Comparison of ENCODE assay signal across 8 cellular contexts in the genomic region with DNA sequence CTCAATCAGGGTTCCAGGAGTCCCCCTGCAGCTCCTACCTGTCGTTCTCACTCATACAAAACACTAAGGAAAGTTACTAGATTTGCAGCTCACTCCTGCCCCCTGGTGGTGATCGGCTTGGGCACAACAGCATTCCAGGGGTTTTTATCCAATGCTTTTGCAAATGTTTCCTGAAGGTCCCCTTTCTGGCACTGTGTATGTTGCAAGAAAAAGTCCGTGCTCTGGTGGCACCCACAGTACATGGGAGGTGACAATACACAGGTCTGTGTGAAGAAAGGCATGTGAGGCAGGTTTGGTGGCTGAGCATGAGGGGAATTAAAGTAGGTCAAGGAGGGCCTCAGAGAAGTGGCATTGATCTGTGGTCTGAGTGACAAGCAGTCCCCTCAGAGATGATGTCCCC. TPM values are rescaled to one million over a fixed set of nuclear protein-coding genes. Genes with fewer than 3 reads are reported as not detected.
DNase-seq lines count a peak whose midpoint lies in the region; ATAC-seq, FAIRE-seq and TF ChIP-seq lines count a peak whose summit lies in the region.

No MANE protein-coding gene starts in this region.

- H3K4me3 ChIP-seq in bronchial epithelial cell (ENCODE audit: low read depth, low read length), result no peak overlapping the region
- no peak overlapping the region for H3K4me3 ChIP-seq in kidney (ENCODE audit: low read length in 2 of 2)

- no peak overlapping the region for H3K9ac ChIP-seq in kidney (ENCODE audit: low read length in 2 of 2)

- H3K4me1 Mint-ChIP-seq in WTC11, result peaks cover 5% of the 10 kb centered on the region; the same call in 1 of the 2 replicates

- no peaks in the 10 kb centered on the region for H3K9me3 Mint-ChIP-seq in WTC11

- H3K36me3 ChIP-seq in bronchial epithelial cell (ENCODE audit: control insufficient read depth, insufficient read depth, low read length) (peaks cover 9% of the 10 kb centered on the region), kidney (ENCODE audit: control insufficient read depth in 1 of 2, insufficient read depth in 2 of 2, low read length in 2 of 2) (peaks cover 4 to 6% of the 10 kb centered on the region in 2 donors)

- no peak overlapping the region for H3K27ac Mint-ChIP-seq in WTC11

- FAIRE-seq in bronchial epithelial cell (lab: Jason Lieb, UNC) (peak; percentile 7), kidney (lab: Jason Lieb, UNC) (peak; percentile 35)

- in situ Hi-C loops in GM18951 (cut with MboI; ENCODE audit: low sequenced_read_pairs, unreplicated experiment), result loop anchor here (25.0 kb wide), 1 partner anchor 452 kb away; a partner anchor contains a TSS

- peak; percentile 90 for TF ChIP-seq CTCF in WTC11 (IDR thresholded peaks at IDR 0.05)
- TF ChIP-seq CTCF in bronchial epithelial cell (IDR thresholded peaks at IDR 0.05; ENCODE audit: insufficient read depth, low read length, severe bottlenecking), result peak; percentile 87
- peak; percentile 92 for TF ChIP-seq CTCF in kidney (IDR thresholded peaks at IDR 0.05; ENCODE audit: borderline replicate concordance, extremely low read depth, insufficient read depth)

- no peak overlapping the region for H3K4me3 Mint-ChIP-seq in WTC11

- H3K27ac ChIP-seq in kidney (ENCODE audit: low read depth in 2 of 2, low read length in 2 of 2), result no peak overlapping the region

- intact Hi-C loops in kidney (cut with DNase I), result no loop called here

- peaks cover 3% of the 10 kb centered on the region; the same call in 1 of the 2 replicates for H3K27me3 Mint-ChIP-seq in WTC11 (ENCODE audit: low read depth)

- peaks cover 19% of the 10 kb centered on the region for H3K36me3 Mint-ChIP-seq in WTC11

- H3K4me1 ChIP-seq in kidney (ENCODE audit: control insufficient read depth in 1 of 2, insufficient read depth in 1 of 2, low read depth in 1 of 2, low read length in 2 of 2), result no peaks in the 10 kb centered on the region

- peak; percentile 84 for DNase-seq in A172 (ENCODE audit: low spot score)
- peak; percentile 46 for DNase-seq in NCI-H2227 treated with DMSO at 0.1 percent for 48 hours (lab: John Stamatoyannopoulos, UW)
- peak; percentile 96 for DNase-seq in WTC11 (ENCODE audit: low spot score)
- peak; percentile 65 for DNase-seq in bronchial epithelial cell (ENCODE audit: low read depth)
- DNase-seq in kidney, result peak; percentile 91
- DNase-seq in stimulated activated CD4-positive, alpha-beta T cell treated with anti-CD3 and anti-CD28 coated beads, Interleukin-2, amount 100 ng/mL, for 4 hours (ENCODE audit: low read depth), result peak; percentile 66

- POLR2A ChIA-PET in WTC11 (lab: Charles Lee), result interaction anchor here (0.7 to 1.2 kb wide), 4 partner anchors 9 to 120 kb away, joined by 3 to 7 read pairs (median 4); a partner anchor contains a TSS

- H3K27me3 ChIP-seq in bronchial epithelial cell (ENCODE audit: control insufficient read depth, insufficient read depth, low read length), result no peaks in the 10 kb centered on the region

- ATAC-seq in WTC11 (peak; percentile 73), GM19023 (IDR thresholded peaks at IDR 0.05; ENCODE audit: unreplicated experiment) (no peak)

- peak; percentile 13 for TF ChIP-seq POLR2A in GM18951 (IDR thresholded peaks at IDR 0.05; ENCODE audit: extremely low read depth, insufficient read depth, insufficient read length)

- CTCF ChIA-PET in WTC11 (lab: Charles Lee), result interaction anchor here (0.6 to 7.0 kb wide), 55 partner anchors 8 to 283 kb away, joined by 3 to 163 read pairs (median 4); a partner anchor contains a TSS

- no peaks in the 10 kb centered on the region for H3K9me3 ChIP-seq in kidney (ENCODE audit: control insufficient read depth in 1 of 2, low read length in 2 of 2)

TF ChIP-seq in WTC11, 78 proteins besides CTCF, POLR2A, EP300 and RAD21 (continues in another document):
- TF ChIP-seq ZNF263 (CRISPR knock-in tag; IDR thresholded peaks at IDR 0.05; ENCODE audit: low read depth) (no peak), TEAD1 (CRISPR knock-in tag; IDR thresholded peaks at IDR 0.05) (peak; percentile 78; the same call in 1 of the 2 replicates), NFYB (CRISPR knock-in tag; conservative IDR thresholded peaks at IDR 0.05; ENCODE audit: low read depth) (no peak), HMGA2 (CRISPR knock-in tag; IDR thresholded peaks at IDR 0.05) (no peak), GTF2I (CRISPR knock-in tag; conservative IDR thresholded peaks at IDR 0.05) (no peak), PRRX2 (CRISPR knock-in tag; IDR thresholded peaks at IDR 0.05) (no peak), FOXK1 (CRISPR knock-in tag; IDR thresholded peaks at IDR 0.05) (no peak), GABPB1 (CRISPR knock-in tag; IDR thresholded peaks at IDR 0.05) (no peak)
- TF ChIP-seq, protein P1, sequence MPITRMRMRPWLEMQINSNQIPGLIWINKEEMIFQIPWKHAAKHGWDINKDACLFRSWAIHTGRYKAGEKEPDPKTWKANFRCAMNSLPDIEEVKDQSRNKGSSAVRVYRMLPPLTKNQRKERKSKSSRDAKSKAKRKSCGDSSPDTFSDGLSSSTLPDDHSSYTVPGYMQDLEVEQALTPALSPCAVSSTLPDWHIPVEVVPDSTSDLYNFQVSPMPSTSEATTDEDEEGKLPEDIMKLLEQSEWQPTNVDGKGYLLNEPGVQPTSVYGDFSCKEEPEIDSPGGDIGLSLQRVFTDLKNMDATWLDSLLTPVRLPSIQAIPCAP (CRISPR knock-in tag; IDR thresholded peaks at IDR 0.05), result no peak
- TF ChIP-seq, protein P2, sequence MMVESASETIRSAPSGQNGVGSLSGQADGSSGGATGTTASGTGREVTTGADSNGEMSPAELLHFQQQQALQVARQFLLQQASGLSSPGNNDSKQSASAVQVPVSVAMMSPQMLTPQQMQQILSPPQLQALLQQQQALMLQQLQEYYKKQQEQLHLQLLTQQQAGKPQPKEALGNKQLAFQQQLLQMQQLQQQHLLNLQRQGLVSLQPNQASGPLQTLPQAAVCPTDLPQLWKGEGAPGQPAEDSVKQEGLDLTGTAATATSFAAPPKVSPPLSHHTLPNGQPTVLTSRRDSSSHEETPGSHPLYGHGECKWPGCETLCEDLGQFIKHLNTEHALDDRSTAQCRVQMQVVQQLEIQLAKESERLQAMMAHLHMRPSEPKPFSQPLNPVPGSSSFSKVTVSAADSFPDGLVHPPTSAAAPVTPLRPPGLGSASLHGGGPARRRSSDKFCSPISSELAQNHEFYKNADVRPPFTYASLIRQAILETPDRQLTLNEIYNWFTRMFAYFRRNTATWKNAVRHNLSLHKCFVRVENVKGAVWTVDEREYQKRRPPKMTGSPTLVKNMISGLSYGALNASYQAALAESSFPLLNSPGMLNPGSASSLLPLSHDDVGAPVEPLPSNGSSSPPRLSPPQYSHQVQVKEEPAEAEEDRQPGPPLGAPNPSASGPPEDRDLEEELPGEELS (CRISPR knock-in tag; IDR thresholded peaks at IDR 0.05), result no peak
- TF ChIP-seq, protein P3, sequence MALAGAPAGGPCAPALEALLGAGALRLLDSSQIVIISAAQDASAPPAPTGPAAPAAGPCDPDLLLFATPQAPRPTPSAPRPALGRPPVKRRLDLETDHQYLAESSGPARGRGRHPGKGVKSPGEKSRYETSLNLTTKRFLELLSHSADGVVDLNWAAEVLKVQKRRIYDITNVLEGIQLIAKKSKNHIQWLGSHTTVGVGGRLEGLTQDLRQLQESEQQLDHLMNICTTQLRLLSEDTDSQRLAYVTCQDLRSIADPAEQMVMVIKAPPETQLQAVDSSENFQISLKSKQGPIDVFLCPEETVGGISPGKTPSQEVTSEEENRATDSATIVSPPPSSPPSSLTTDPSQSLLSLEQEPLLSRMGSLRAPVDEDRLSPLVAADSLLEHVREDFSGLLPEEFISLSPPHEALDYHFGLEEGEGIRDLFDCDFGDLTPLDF (CRISPR knock-in tag; IDR thresholded peaks at IDR 0.05), result no peak
- TF ChIP-seq, protein P4, sequence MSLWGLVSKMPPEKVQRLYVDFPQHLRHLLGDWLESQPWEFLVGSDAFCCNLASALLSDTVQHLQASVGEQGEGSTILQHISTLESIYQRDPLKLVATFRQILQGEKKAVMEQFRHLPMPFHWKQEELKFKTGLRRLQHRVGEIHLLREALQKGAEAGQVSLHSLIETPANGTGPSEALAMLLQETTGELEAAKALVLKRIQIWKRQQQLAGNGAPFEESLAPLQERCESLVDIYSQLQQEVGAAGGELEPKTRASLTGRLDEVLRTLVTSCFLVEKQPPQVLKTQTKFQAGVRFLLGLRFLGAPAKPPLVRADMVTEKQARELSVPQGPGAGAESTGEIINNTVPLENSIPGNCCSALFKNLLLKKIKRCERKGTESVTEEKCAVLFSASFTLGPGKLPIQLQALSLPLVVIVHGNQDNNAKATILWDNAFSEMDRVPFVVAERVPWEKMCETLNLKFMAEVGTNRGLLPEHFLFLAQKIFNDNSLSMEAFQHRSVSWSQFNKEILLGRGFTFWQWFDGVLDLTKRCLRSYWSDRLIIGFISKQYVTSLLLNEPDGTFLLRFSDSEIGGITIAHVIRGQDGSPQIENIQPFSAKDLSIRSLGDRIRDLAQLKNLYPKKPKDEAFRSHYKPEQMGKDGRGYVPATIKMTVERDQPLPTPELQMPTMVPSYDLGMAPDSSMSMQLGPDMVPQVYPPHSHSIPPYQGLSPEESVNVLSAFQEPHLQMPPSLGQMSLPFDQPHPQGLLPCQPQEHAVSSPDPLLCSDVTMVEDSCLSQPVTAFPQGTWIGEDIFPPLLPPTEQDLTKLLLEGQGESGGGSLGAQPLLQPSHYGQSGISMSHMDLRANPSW (CRISPR knock-in tag; conservative IDR thresholded peaks at IDR 0.05; ENCODE audit: low read depth), result no peak

RNA-seq across cellular contexts. Expression of a gene that starts 8.6 kb away (rescaled TPM):
- 59.7 and 112 TPM in 2 replicates for total RNA-seq in A172 (2014; rRNA removed; shearing (Covaris generic))
- total RNA-seq in WTC11 (2021) (63.8 to 66.4 TPM (median 65.1 TPM) in 3 replicates), bronchial epithelial cell (36.1 and 45.8 TPM in 2 replicates), kidney (127 TPM)
- 131 TPM for polyA plus RNA-seq in kidney (ENCODE audit: insufficient read depth, low read depth, low replicate concordance)

RNA-seq across cellular contexts. Expression of a gene that starts 14.4 kb away (rescaled TPM):
- 260 and 268 TPM in 2 replicates for total RNA-seq in A172 (2014; rRNA removed; shearing (Covaris generic))
- total RNA-seq in WTC11 (2021) (163 to 204 TPM (median 164 TPM) in 3 replicates), bronchial epithelial cell (195 TPM in 2 replicates), kidney (139 TPM)
- 149 TPM for polyA plus RNA-seq in kidney (ENCODE audit: insufficient read depth, low read depth, low replicate concordance)

RNA-seq across cellular contexts. Expression of a gene that starts 31.4 kb away (rescaled TPM):
- 0.41 and 1.3 TPM in 2 replicates for total RNA-seq in A172 (2014; rRNA removed; shearing (Covaris generic))
- total RNA-seq in WTC11 (2021) (5.3 to 5.9 TPM (median 5.8 TPM) in 3 replicates), bronchial epithelial cell (0.13 and 0.26 TPM in 2 replicates), kidney (17.5 TPM)
- 4.5 TPM for polyA plus RNA-seq in kidney (ENCODE audit: insufficient read depth, low read depth, low replicate concordance)

RNA-seq across cellular contexts. Expression of a gene that starts 49.5 kb away (rescaled TPM):
- total RNA-seq in A172 (2014; rRNA removed; shearing (Covaris generic)), result 3.6 and 8.9 TPM in 2 replicates
- total RNA-seq in WTC11 (2021) (18.7 to 21.3 TPM (median 21.3 TPM) in 3 replicates), bronchial epithelial cell (5.0 and 5.5 TPM in 2 replicates), kidney (17.4 TPM)
- polyA plus RNA-seq in kidney (ENCODE audit: insufficient read depth, low read depth, low replicate concordance), result 21.8 TPM

RNA-seq across cellular contexts. Expression of a gene that starts 55.6 kb away (rescaled TPM):
- 26.8 and 34.9 TPM in 2 replicates for total RNA-seq in A172 (2014; rRNA removed; shearing (Covaris generic))
- total RNA-seq in WTC11 (2021) (85.8 to 87.4 TPM (median 86.9 TPM) in 3 replicates), bronchial epithelial cell (2.3 and 4.2 TPM in 2 replicates), kidney (38.4 TPM)
- 9.1 TPM for polyA plus RNA-seq in kidney (ENCODE audit: insufficient read depth, low read depth, low replicate concordance)

Comparison
In these comparisons a context has a peak if more than half of its experiments do, and no peak if none do; other contexts are left out.
1. DNase-seq: peak in every context shown above with its lines; median percentile 96 in WTC11; 91 in kidney; 84 in A172; 66 in stimulated activated CD4-positive, alpha-beta T cell treated with anti-CD3 and anti-CD28 coated beads, Interleukin-2, amount 100 ng/mL, for 4 hours; 65 in bronchial epithelial cell; 46 in NCI-H2227 treated with DMSO at 0.1 percent for 48 hours.